In genomic region chr12:57487597-57488396, GRCh38 we compare ENCODE assay signal across 1 cellular context.
A peak's percentile ranks its signal among the peaks of the same experiment; 100 is the strongest.
TF ChIP-seq lines count a peak whose summit lies in the region.

Gene MARS1, plus strand, starts transcription at chr12:57488068. Its CDS starts 23 bp downstream, at chr12:57488091.

TF ChIP-seq in HCT116, 20 proteins besides CTCF, POLR2A, EP300 and RAD21 (continued from another document):
- TF ChIP-seq TCF7L2 (IDR thresholded peaks at IDR 0.05; ENCODE audit: borderline replicate concordance, extremely low read depth, insufficient read depth, insufficient read length): peak; percentile 68
- no peak for TF ChIP-seq EGR1 (IDR thresholded peaks at IDR 0.05; ENCODE audit: low read depth)
